In genomic region chr14:78403278-78403815, GRCh38 we compare ENCODE assay signal across 1 cellular context.
TF ChIP-seq lines count a peak whose summit lies in the region.

No MANE protein-coding gene starts in this region.

TF ChIP-seq in GM12878, 131 proteins besides CTCF, POLR2A, EP300 and RAD21 (continued from another document):
- TF ChIP-seq RELB (IDR thresholded peaks at IDR 0.05; ENCODE audit: low read depth) (peak; percentile 57; the same call in 1 of the 2 replicates), EGR1 (IDR thresholded peaks at IDR 0.05; ENCODE audit: borderline replicate concordance in 1 of 2, low read depth in 2 of 2, low read length in 2 of 2) (no peak), POLR2AphosphoS2 (IDR thresholded peaks at IDR 0.05; ENCODE audit: low read depth, low read length) (no peak), IRF4 (IDR thresholded peaks at IDR 0.05; ENCODE audit: low read depth, low read length) (0 out of 2 replicates have a peak, but pooled peaks have one; percentile 18), JUND (IDR thresholded peaks at IDR 0.05; ENCODE audit: low read depth, low read length) (no peak), ZNF24 (IDR thresholded peaks at IDR 0.05) (no peak)
